8 cellular contexts compared by ENCODE assay signal in the genomic region with DNA sequence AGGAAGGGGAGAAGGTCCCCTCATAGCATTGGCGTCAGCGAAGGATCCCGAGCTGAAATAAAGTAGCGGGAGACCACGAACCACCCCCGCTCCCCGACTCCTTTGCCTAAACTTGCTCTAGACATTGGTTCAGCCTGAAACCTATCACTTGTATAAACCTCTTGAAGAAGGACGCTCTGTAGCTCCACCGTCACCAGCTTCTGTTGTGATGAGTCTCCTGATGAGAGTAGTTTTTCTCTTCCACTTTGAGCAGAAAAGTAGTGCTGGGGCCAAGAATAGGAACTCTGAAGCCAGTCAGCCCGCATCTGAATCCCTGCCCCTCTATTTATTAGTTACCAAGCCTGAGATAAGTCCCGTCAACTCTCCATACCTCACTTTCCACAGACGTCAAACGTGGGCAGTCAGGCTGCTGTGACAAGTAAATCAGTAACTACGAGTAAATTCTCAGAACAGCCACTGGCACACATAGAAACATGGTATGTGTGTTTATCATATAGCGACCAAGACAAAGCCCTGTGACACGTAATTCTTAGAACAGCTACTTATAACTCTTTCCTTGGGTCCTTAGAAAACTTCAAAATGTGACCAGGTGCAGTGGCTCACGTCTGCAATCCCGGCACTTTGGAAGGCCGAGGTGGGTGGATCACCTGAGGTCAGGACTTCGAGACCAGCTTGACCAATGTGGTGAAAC.
A peak's percentile ranks its signal among the peaks of the same experiment; 100 is the strongest.
DNase-seq lines count a peak whose midpoint lies in the region; ATAC-seq lines count a peak whose summit lies in the region.
"Had no signal": no experiment of that assay in that cellular context is flagged by ENCODE, and none has a peak within 500 bp of the region (broad histone marks: within the 10 kb centered on the region; RNA-seq: fewer than 3 reads in every experiment).

No MANE protein-coding gene starts in this region.

- peaks cover 73 to 88% (median 82%) of the 10 kb centered on the region in 3 donors for H3K4me1 Mint-ChIP-seq in T-cell

- H3K9me3 Mint-ChIP-seq in T-cell = peaks cover under 1 to 6% (median 1%) of the 10 kb centered on the region in 3 donors
- H3K9me3 Mint-ChIP-seq: dendritic cell treated with granulocyte-macrophage colony-stimulating factor and Interleukin-4, amounts not matched to agents 40 ng/mL and 50 ng/mL, for 4 days had no signal

- no peaks in the 10 kb centered on the region for H3K27me3 Mint-ChIP-seq in T-cell
- H3K27me3 Mint-ChIP-seq: dendritic cell treated with granulocyte-macrophage colony-stimulating factor and Interleukin-4, amounts not matched to agents 40 ng/mL and 50 ng/mL, for 4 days had no signal

- peaks cover 42% of the 10 kb centered on the region for H3K36me3 Mint-ChIP-seq in T-cell

- peak overlapping the region; percentile 54 to 72 (median 59) for H3K4me3 Mint-ChIP-seq in T-cell
- H3K4me3 Mint-ChIP-seq: dendritic cell treated with granulocyte-macrophage colony-stimulating factor and Interleukin-4, amounts not matched to agents 40 ng/mL and 50 ng/mL, for 4 days had no signal

- peak; percentile 88 for ATAC-seq in GM19023 (IDR thresholded peaks at IDR 0.05; ENCODE audit: unreplicated experiment)
- ATAC-seq in HG02623 (IDR thresholded peaks at IDR 0.05; ENCODE audit: unreplicated experiment) = peak; percentile 67
- ATAC-seq in T-cell (replicated peaks in 1 of 4) = peak; percentile 51 to 72 (median 60)

- DNase-seq in T-cell = peak in 7 of 34 experiments; percentile 5 to 31 (median 10)
- DNase-seq in stimulated activated CD4-positive, alpha-beta T cell treated with anti-CD3 and anti-CD28 coated beads, Interleukin-2, amount 100 ng/mL, for 24 hours = peak; percentile 41 to 53
- no peak for DNase-seq in NCI-H446 treated with DMSO at 0.1 percent for 48 hours (lab: John Stamatoyannopoulos, UW)
- no peak for DNase-seq in NCI-H1092 treated with DMSO at 0.1 percent for 48 hours (lab: John Stamatoyannopoulos, UW)
- no peak for DNase-seq in GM03348 (ENCODE audit: low spot score)

- H3K27ac Mint-ChIP-seq in T-cell = peak overlapping the region; percentile 86 to 88
- H3K27ac Mint-ChIP-seq: dendritic cell treated with granulocyte-macrophage colony-stimulating factor and Interleukin-4, amounts not matched to agents 40 ng/mL and 50 ng/mL, for 4 days had no signal

- POLR2A ChIA-PET in T-cell (lab: Charles Lee) = no interaction called here

- CTCF ChIA-PET in T-cell (lab: Charles Lee) = interaction anchor here (0.6 to 1.1 kb wide), 3 partner anchors 19 to 71 kb away, joined by 3 read pairs; no protein-coding TSS in a partner anchor

Comparison
In these comparisons a context has a peak if more than half of its experiments do, and no peak if none do; other contexts are left out.
1. DNase-seq: peak in stimulated activated CD4-positive, alpha-beta T cell treated with anti-CD3 and anti-CD28 coated beads, Interleukin-2, amount 100 ng/mL, for 24 hours (2 of 2); none in NCI-H446 treated with DMSO at 0.1 percent for 48 hours (single experiment), NCI-H1092 treated with DMSO at 0.1 percent for 48 hours (single experiment) and GM03348 (single experiment).
2. Peak in every context shown above with its lines, with median percentiles within 50 percentile points of each other: ATAC-seq.